ENCODE assay signal across 23 cellular contexts in genomic region chr10:104434601-104435000, GRCh38.
"Had no signal": no experiment of that assay in that cellular context is flagged by ENCODE, and none has a peak within 500 bp of the region (broad histone marks: within the 10 kb centered on the region; RNA-seq: fewer than 3 reads in every experiment).

No MANE protein-coding gene starts in this region.

- H3K9me3 ChIP-seq: breast epithelium, colonic mucosa, esophagus muscularis mucosa, right lobe of liver, suprapubic skin, tibial nerve had no signal

- H3K4me1 Mint-ChIP-seq: activated T-helper 17 cell treated with anti-CD3 and anti-CD28 coated beads, Interleukin-2, amount 50 U/mL, for 72 hours; immature natural killer cell; nephron; stimulated activated naive CD8-positive, alpha-beta T cell treated with anti-CD3 and anti-CD28 coated beads, Interleukin-15, amount 100 ng/mL, for 72 hours had no signal

- FAIRE-seq: frontal cortex had no signal

- H3K27me3 ChIP-seq: breast epithelium, colonic mucosa, dorsolateral prefrontal cortex, esophagus muscularis mucosa, hepatocyte, right lobe of liver, suprapubic skin, tibial nerve had no signal

- H2AFZ ChIP-seq: hepatocyte had no signal

- H3K36me3 Mint-ChIP-seq: activated naive CD4-positive, alpha-beta T cell treated with anti-CD3 and anti-CD28 coated beads, Interleukin-2, amount 50 U/mL, for 72 hours had no signal

- H3K36me3 ChIP-seq: breast epithelium, colonic mucosa, esophagus muscularis mucosa, right lobe of liver, suprapubic skin, tibial nerve, WERI-Rb-1 had no signal

- DNase-seq: activated CD4-positive, CD25-positive, alpha-beta regulatory T cell treated with anti-CD3 and anti-CD28 coated beads, Interleukin-2, amount 50 U/mL, for 72 hours; activated T-cell treated with anti-CD3 and anti-CD28 coated beads, Interleukin-2, amount 50 U/mL, for 1 hour; aorta; colonic mucosa; dorsolateral prefrontal cortex; glutamatergic neuron; immature natural killer cell; left ventricle myocardium superior; right lobe of liver; stimulated activated CD4-positive, alpha-beta T cell treated with anti-CD3 and anti-CD28 coated beads, Interleukin-1b, Interleukin-23, amount 100 ng/mL, for 48 hours; stimulated activated naive CD8-positive, alpha-beta T cell treated with anti-CD3 and anti-CD28 coated beads, Interleukin-15, amount 100 ng/mL, for 72 hours; WERI-Rb-1 had no signal

- H3K27ac Mint-ChIP-seq: activated naive CD4-positive, alpha-beta T cell treated with anti-CD3 and anti-CD28 coated beads, Interleukin-2, amount 50 U/mL, for 72 hours; activated T-helper 17 cell treated with anti-CD3 and anti-CD28 coated beads, Interleukin-2, amount 50 U/mL, for 72 hours; immature natural killer cell; nephron; T-helper 2 cell treated with Interferon-gamma antibody and Interleukin-4, amounts not matched to agents 5 μg/mL and 100 μg/mL, for 36 hours had no signal

- H3K4me3 Mint-ChIP-seq: activated T-helper 17 cell treated with anti-CD3 and anti-CD28 coated beads, Interleukin-2, amount 50 U/mL, for 72 hours; immature natural killer cell; nephron; stimulated activated naive CD8-positive, alpha-beta T cell treated with anti-CD3 and anti-CD28 coated beads, Interleukin-15, amount 100 ng/mL, for 72 hours; T-helper 2 cell treated with Interferon-gamma antibody and Interleukin-4, amounts not matched to agents 5 μg/mL and 100 μg/mL, for 36 hours had no signal

- H3K79me2 ChIP-seq: hepatocyte had no signal

- H3K27me3 Mint-ChIP-seq: stimulated activated naive CD8-positive, alpha-beta T cell treated with anti-CD3 and anti-CD28 coated beads, Interleukin-15, amount 100 ng/mL, for 72 hours had no signal

- ATAC-seq: activated naive CD4-positive, alpha-beta T cell treated with anti-CD3 and anti-CD28 coated beads, Interleukin-2, amount 50 U/mL, for 72 hours; activated T-helper 17 cell treated with anti-CD3 and anti-CD28 coated beads, Interleukin-2, amount 50 U/mL, for 72 hours; left ventricle myocardium superior; right lobe of liver; stimulated activated naive CD8-positive, alpha-beta T cell treated with anti-CD3 and anti-CD28 coated beads, Interleukin-15, amount 100 ng/mL, for 72 hours had no signal

- H3K9me3 Mint-ChIP-seq: activated naive CD4-positive, alpha-beta T cell treated with anti-CD3 and anti-CD28 coated beads, Interleukin-2, amount 50 U/mL, for 72 hours; activated T-helper 17 cell treated with anti-CD3 and anti-CD28 coated beads, Interleukin-2, amount 50 U/mL, for 72 hours; immature natural killer cell; nephron; stimulated activated naive CD8-positive, alpha-beta T cell treated with anti-CD3 and anti-CD28 coated beads, Interleukin-15, amount 100 ng/mL, for 72 hours; T-helper 2 cell treated with Interferon-gamma antibody and Interleukin-4, amounts not matched to agents 5 μg/mL and 100 μg/mL, for 36 hours had no signal

- H3K4me3 ChIP-seq: breast epithelium, colonic mucosa, dorsolateral prefrontal cortex, esophagus muscularis mucosa, hepatocyte, right lobe of liver, skin epidermis, suprapubic skin, tibial nerve had no signal

- H3K4me1 ChIP-seq: breast epithelium, colonic mucosa, esophagus muscularis mucosa, right lobe of liver, suprapubic skin, tibial nerve had no signal

- H3K4me2 ChIP-seq: hepatocyte had no signal

- H3K27ac ChIP-seq: breast epithelium, colonic mucosa, dorsolateral prefrontal cortex, esophagus muscularis mucosa, hepatocyte, right lobe of liver, skin epidermis, suprapubic skin, tibial nerve, WERI-Rb-1 had no signal
